12 cellular contexts compared by ENCODE assay signal in the genomic region with DNA sequence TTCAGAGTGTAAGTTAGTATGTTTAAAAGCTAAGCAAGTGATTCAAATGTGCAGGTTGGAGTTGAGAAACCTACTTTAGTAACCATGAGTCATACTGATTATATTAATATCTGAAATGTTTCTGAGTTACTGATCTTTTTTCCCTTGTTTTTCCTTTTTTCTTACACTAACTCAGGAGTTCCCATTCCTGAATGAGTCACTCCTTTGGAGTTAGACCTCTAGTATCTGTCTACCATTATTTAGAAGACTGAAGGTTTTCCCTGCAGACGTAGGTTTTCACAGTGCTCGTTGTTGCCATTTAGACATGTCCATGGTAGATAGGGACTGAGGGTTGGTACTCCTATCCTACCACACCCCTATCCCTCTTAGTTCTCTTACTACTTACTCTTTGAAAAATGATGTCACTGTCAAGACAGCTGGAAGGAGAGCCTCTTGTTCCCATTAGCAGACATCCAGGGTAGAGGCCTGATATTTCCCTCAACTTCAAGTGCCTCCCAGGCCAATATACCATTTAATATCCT. TPM values are rescaled to one million over a fixed set of nuclear protein-coding genes. Genes with fewer than 3 reads are reported as not detected.
DNase-seq lines count a peak whose midpoint lies in the region; ATAC-seq, FAIRE-seq and TF ChIP-seq lines count a peak whose summit lies in the region.
"Had no signal": no experiment of that assay in that cellular context is flagged by ENCODE, and none has a peak within 500 bp of the region (broad histone marks: within the 10 kb centered on the region; RNA-seq: fewer than 3 reads in every experiment).

No MANE protein-coding gene starts in this region.

- CTCF ChIA-PET in MCF 10A (lab: Yijun Ruan, JAX) = interaction anchor here (1.2 kb wide), 1 partner anchor 10 kb away, joined by 3 read pairs; no protein-coding TSS in a partner anchor

- H3K9me3 ChIP-seq in breast epithelium (no peaks in the 10 kb centered on the region), hepatocyte (ENCODE audit: low read depth) (no peaks in the 10 kb centered on the region)

- TF ChIP-seq CTCF in MCF 10A (IDR thresholded peaks at IDR 0.05; ENCODE audit: unreplicated experiment) (no peak), breast epithelium (IDR thresholded peaks at IDR 0.05) (no peak), astrocyte of the spinal cord (IDR thresholded peaks at IDR 0.05; ENCODE audit: low read depth, low read length) (no peak), hepatocyte (IDR thresholded peaks at IDR 0.05; ENCODE audit: poor library complexity) (no peak)

- peaks cover 43% of the 10 kb centered on the region for H3K79me2 ChIP-seq in hepatocyte

- H3K9me2 ChIP-seq in hepatocyte (replicated peaks; ENCODE audit: insufficient read depth) = no peaks in the 10 kb centered on the region

- no peak overlapping the region for H3K27ac ChIP-seq in breast epithelium
- H3K27ac ChIP-seq in hepatocyte = peak overlapping the region; percentile 85

- no peak overlapping the region for H2AFZ ChIP-seq in hepatocyte

- intact Hi-C loops in MCF 10A (cut with micrococcal nuclease) = no loop called here
- intact Hi-C loops in breast epithelium (cut with DNase I; ENCODE audit: low total_unique reads) = no loop called here

- H3K36me3 ChIP-seq in breast epithelium = no peaks in the 10 kb centered on the region
- no peaks in the 10 kb centered on the region for H3K36me3 ChIP-seq in hepatocyte (replicated peaks; ENCODE audit: insufficient read depth, low read depth)

- in situ Hi-C loops in astrocyte of the spinal cord (cut with HindIII; ENCODE audit: low sequenced_read_pairs) = no loop called here

- H3K4me2 ChIP-seq in hepatocyte = no peak overlapping the region

- H3K4me1 ChIP-seq in breast epithelium (no peaks in the 10 kb centered on the region), hepatocyte (ENCODE audit: insufficient read depth) (peaks cover 24% of the 10 kb centered on the region)

- DNase-seq in MCF 10A (ENCODE audit: unreplicated experiment) (peak; percentile 78), breast epithelium (ENCODE audit: low spot score in 2 of 2) (no peak), astrocyte of the spinal cord (ENCODE audit: low read depth, low spot score) (peak; percentile 73), hepatocyte (ENCODE audit: low spot score) (peak; percentile 41), urothelium cell line (ENCODE audit: low spot score) (peak; percentile 17), NCI-H2029 treated with DMSO at 0.1 percent for 48 hours (lab: John Stamatoyannopoulos, UW) (no peak)
- no peak for DNase-seq in naive thymus-derived CD8-positive, alpha-beta T cell
- DNase-seq: Kasumi-1, RPMI8226 had no signal

- peaks cover 13% of the 10 kb centered on the region for H3K4me1 Mint-ChIP-seq in MCF 10A (ENCODE audit: insufficient read depth, unreplicated experiment)
- no peaks in the 10 kb centered on the region for H3K4me1 Mint-ChIP-seq in naive thymus-derived CD8-positive, alpha-beta T cell
- H3K4me1 Mint-ChIP-seq: central memory CD8-positive, alpha-beta T cell had no signal

- FAIRE-seq in urothelium cell line (lab: Jason Lieb, UNC) = no peak
- FAIRE-seq: A204.1 had no signal

- WGBS in hepatocyte (ENCODE audit: low lambda C conversion rate, missing lambda C conversion rate) = 57% methylated on average over 2 of the region's 2 CpGs

- H3K27me3 ChIP-seq in breast epithelium (no peaks in the 10 kb centered on the region), hepatocyte (no peaks in the 10 kb centered on the region)

- H3K4me3 Mint-ChIP-seq in MCF 10A (ENCODE audit: unreplicated experiment) = no peak overlapping the region
- no peak overlapping the region for H3K4me3 Mint-ChIP-seq in naive thymus-derived CD8-positive, alpha-beta T cell
- H3K4me3 Mint-ChIP-seq: central memory CD8-positive, alpha-beta T cell had no signal

- no peaks in the 10 kb centered on the region for H3K27me3 Mint-ChIP-seq in MCF 10A (ENCODE audit: insufficient read depth, unreplicated experiment)
- no peaks in the 10 kb centered on the region for H3K27me3 Mint-ChIP-seq in naive thymus-derived CD8-positive, alpha-beta T cell
- H3K27me3 Mint-ChIP-seq: central memory CD8-positive, alpha-beta T cell had no signal

- no peak for ATAC-seq in HG03469 (IDR thresholded peaks at IDR 0.05; ENCODE audit: unreplicated experiment)
- ATAC-seq in naive thymus-derived CD8-positive, alpha-beta T cell = no peak

- BruUV-seq in MCF 10A (replicated peaks; lab: Mats Ljungman, UMichigan) = no TSS peak

- H3K27ac Mint-ChIP-seq in MCF 10A (ENCODE audit: low read depth, unreplicated experiment) = peak overlapping the region; percentile 62
- H3K27ac Mint-ChIP-seq in naive thymus-derived CD8-positive, alpha-beta T cell = no peak overlapping the region

- no peaks in the 10 kb centered on the region for H3K9me3 Mint-ChIP-seq in MCF 10A (ENCODE audit: unreplicated experiment)
- peaks cover 0 to 8% (median 0%) of the 10 kb centered on the region in 9 donors for H3K9me3 Mint-ChIP-seq in naive thymus-derived CD8-positive, alpha-beta T cell
- H3K9me3 Mint-ChIP-seq: central memory CD8-positive, alpha-beta T cell had no signal

- POLR2A ChIA-PET in MCF 10A (lab: Yijun Ruan, JAX) = interaction anchor here (0.5 to 3.2 kb wide), 6 partner anchors 8 to 1397 kb away, joined by 3 to 29 read pairs (median 5); a partner anchor contains a TSS
- POLR2A ChIA-PET in naive thymus-derived CD8-positive, alpha-beta T cell (lab: Charles Lee) = no interaction called here

- no peak overlapping the region for H3K4me3 ChIP-seq in breast epithelium
- no peak overlapping the region for H3K4me3 ChIP-seq in astrocyte of the spinal cord (ENCODE audit: low read depth, low read length)
- H3K4me3 ChIP-seq in hepatocyte = no peak overlapping the region

- no peak for TF ChIP-seq POLR2A in breast epithelium (IDR thresholded peaks at IDR 0.05)

- no peaks in the 10 kb centered on the region for H3K36me3 Mint-ChIP-seq in MCF 10A (ENCODE audit: insufficient read depth, unreplicated experiment)
- no peaks in the 10 kb centered on the region for H3K36me3 Mint-ChIP-seq in naive thymus-derived CD8-positive, alpha-beta T cell

- H4K20me1 ChIP-seq in hepatocyte (ENCODE audit: insufficient read depth, poor library complexity, severe bottlenecking) = no peaks in the 10 kb centered on the region

RNA-seq across cellular contexts. Expression of a gene that starts 20.2 kb away (rescaled TPM):
- total RNA-seq in MCF 10A (2022) (9.0 and 21.7 TPM in 2 replicates), breast epithelium (10 to 100 TPM in 2 of 3 donors, under 1 TPM in 1; 0.48 to 85.6 (median 35.7) TPM), hepatocyte (119 and 140 TPM in 2 replicates)
- 49.6 and 72.7 TPM in 2 replicates for polyA plus RNA-seq in hepatocyte
- total RNA-seq in naive thymus-derived CD8-positive, alpha-beta T cell = 1 to 10 TPM; 4.6 to 4.7 TPM
- polyA plus RNA-seq in naive thymus-derived CD8-positive, alpha-beta T cell = under 1 TPM; 0.08 to 0.14 (median 0.13) TPM

RNA-seq across cellular contexts. Expression of a gene that starts 47.2 kb away (rescaled TPM):
- total RNA-seq in MCF 10A (2022) (35.9 and 42.2 TPM in 2 replicates), breast epithelium (10 to 100 TPM; 22.4 to 35.1 (median 28.8) TPM), hepatocyte (51.9 and 55.1 TPM in 2 replicates)
- polyA plus RNA-seq in hepatocyte = 22.2 and 24.8 TPM in 2 replicates
- 10 to 100 TPM; 52.8 to 62.1 TPM for total RNA-seq in naive thymus-derived CD8-positive, alpha-beta T cell
- 10 to 100 TPM; 16.4 to 21.4 (median 20.8) TPM for polyA plus RNA-seq in naive thymus-derived CD8-positive, alpha-beta T cell

Comparison
In these comparisons a context has a peak if more than half of its experiments do, and no peak if none do; other contexts are left out.
1. DNase-seq: peak in MCF 10A (single experiment), astrocyte of the spinal cord (single experiment), hepatocyte (single experiment) and urothelium cell line (single experiment); none in breast epithelium (0 of 2), NCI-H2029 treated with DMSO at 0.1 percent for 48 hours (single experiment) and naive thymus-derived CD8-positive, alpha-beta T cell (0 of 10).